8 cellular contexts compared by ENCODE assay signal in genomic region chr19:16074488-16075365, GRCh38. TPM values are rescaled to one million over a fixed set of nuclear protein-coding genes. Genes with fewer than 3 reads are reported as not detected.
DNase-seq lines count a peak whose midpoint lies in the region; ATAC-seq lines count a peak whose summit lies in the region.

No MANE protein-coding gene starts in this region.

- peak overlapping the region; percentile 27 for H3K27ac ChIP-seq in substantia nigra (ENCODE audit: low read depth, low read length, poor library complexity, severe bottlenecking)

- H3K4me1 Mint-ChIP-seq in T-helper 1 cell treated with Interleukin-12 subunit alpha and Interleukin-12 subunit beta and Interleukin-4 antibody, amounts not matched to agents 30 μg/mL and 1 μg/mL, for 36 hours (ENCODE audit: low read depth) = peaks cover 52% of the 10 kb centered on the region
- H3K4me1 Mint-ChIP-seq in activated T-helper 1 cell treated with anti-CD3 and anti-CD28 coated beads, Interleukin-12 subunit alpha, Interleukin-12 subunit beta, Interleukin-2, Interleukin-4 antibody, amounts not matched to agents 30 ng/mL and 10 ng/mL and 1 ng/mL, durations not matched to agents 14 hours and 24 hours and 36 hours (ENCODE audit: low read depth) = peaks cover 55% of the 10 kb centered on the region

- intact Hi-C loops in activated T-helper 1 cell treated with anti-CD3 and anti-CD28 coated beads, Interleukin-12 subunit alpha, Interleukin-12 subunit beta, Interleukin-2, Interleukin-4 antibody, amounts not matched to agents 30 ng/mL and 10 ng/mL and 1 ng/mL, durations not matched to agents 14 hours and 24 hours and 36 hours (cut with micrococcal nuclease) = loop anchor here (5.0 to 10.0 kb wide), 2 partner anchors 513 to 610 kb away; partner anchors contain the start of gene RASAL3
- intact Hi-C loops in left colon (cut with DNase I, micrococcal nuclease) = no loop called here

- no peaks in the 10 kb centered on the region for H3K27me3 Mint-ChIP-seq in T-helper 1 cell treated with Interleukin-12 subunit alpha and Interleukin-12 subunit beta and Interleukin-4 antibody, amounts not matched to agents 30 μg/mL and 1 μg/mL, for 36 hours (ENCODE audit: low read depth)
- no peaks in the 10 kb centered on the region for H3K27me3 Mint-ChIP-seq in activated T-helper 1 cell treated with anti-CD3 and anti-CD28 coated beads, Interleukin-12 subunit alpha, Interleukin-12 subunit beta, Interleukin-2, Interleukin-4 antibody, amounts not matched to agents 30 ng/mL and 10 ng/mL and 1 ng/mL, durations not matched to agents 14 hours and 24 hours and 36 hours (ENCODE audit: insufficient read depth)

- ATAC-seq in left colon = no peak
- no peak for ATAC-seq in GM18519 (IDR thresholded peaks at IDR 0.05; ENCODE audit: low FRiP score, unreplicated experiment)
- ATAC-seq in GM21717 (IDR thresholded peaks at IDR 0.05; ENCODE audit: unreplicated experiment) = no peak

- no peaks in the 10 kb centered on the region for H3K9me3 Mint-ChIP-seq in T-helper 1 cell treated with Interleukin-12 subunit alpha and Interleukin-12 subunit beta and Interleukin-4 antibody, amounts not matched to agents 30 μg/mL and 1 μg/mL, for 36 hours
- no peaks in the 10 kb centered on the region for H3K9me3 Mint-ChIP-seq in activated T-helper 1 cell treated with anti-CD3 and anti-CD28 coated beads, Interleukin-12 subunit alpha, Interleukin-12 subunit beta, Interleukin-2, Interleukin-4 antibody, amounts not matched to agents 30 ng/mL and 10 ng/mL and 1 ng/mL, durations not matched to agents 14 hours and 24 hours and 36 hours

- H3K27ac Mint-ChIP-seq in T-helper 1 cell treated with Interleukin-12 subunit alpha and Interleukin-12 subunit beta and Interleukin-4 antibody, amounts not matched to agents 30 μg/mL and 1 μg/mL, for 36 hours = peak overlapping the region; percentile 88
- H3K27ac Mint-ChIP-seq in activated T-helper 1 cell treated with anti-CD3 and anti-CD28 coated beads, Interleukin-12 subunit alpha, Interleukin-12 subunit beta, Interleukin-2, Interleukin-4 antibody, amounts not matched to agents 30 ng/mL and 10 ng/mL and 1 ng/mL, durations not matched to agents 14 hours and 24 hours and 36 hours = peak overlapping the region; percentile 85

- DNase-seq in T-helper 1 cell (no peak), left colon (peak; percentile 14 to 22), substantia nigra (lab: John Stamatoyannopoulos, UW) (no peak)
- no peak for DNase-seq in activated T-helper 1 cell treated with anti-CD3 and anti-CD28 coated beads, Interleukin-12 subunit alpha, Interleukin-12 subunit beta, Interleukin-2, Interleukin-4 antibody, amounts not matched to agents 30 ng/mL and 10 ng/mL and 1 ng/mL, durations not matched to agents 14 hours and 24 hours and 36 hours (ENCODE audit: low spot score)
- DNase-seq in stimulated activated CD4-positive, alpha-beta T cell treated with anti-CD3 and anti-CD28 coated beads, Interleukin-12 subunit alpha, Interleukin-12 subunit beta, amount 100 ng/mL, for 4 hours = no peak

- peak overlapping the region; percentile 88 for H3K4me3 Mint-ChIP-seq in T-helper 1 cell treated with Interleukin-12 subunit alpha and Interleukin-12 subunit beta and Interleukin-4 antibody, amounts not matched to agents 30 μg/mL and 1 μg/mL, for 36 hours
- H3K4me3 Mint-ChIP-seq in activated T-helper 1 cell treated with anti-CD3 and anti-CD28 coated beads, Interleukin-12 subunit alpha, Interleukin-12 subunit beta, Interleukin-2, Interleukin-4 antibody, amounts not matched to agents 30 ng/mL and 10 ng/mL and 1 ng/mL, durations not matched to agents 14 hours and 24 hours and 36 hours = peak overlapping the region; percentile 88

- H3K36me3 Mint-ChIP-seq in T-helper 1 cell treated with Interleukin-12 subunit alpha and Interleukin-12 subunit beta and Interleukin-4 antibody, amounts not matched to agents 30 μg/mL and 1 μg/mL, for 36 hours (ENCODE audit: low read depth) = peaks cover 21% of the 10 kb centered on the region
- peaks cover 18% of the 10 kb centered on the region for H3K36me3 Mint-ChIP-seq in activated T-helper 1 cell treated with anti-CD3 and anti-CD28 coated beads, Interleukin-12 subunit alpha, Interleukin-12 subunit beta, Interleukin-2, Interleukin-4 antibody, amounts not matched to agents 30 ng/mL and 10 ng/mL and 1 ng/mL, durations not matched to agents 14 hours and 24 hours and 36 hours (ENCODE audit: low read depth)

RNA-seq across cellular contexts. Expression of gene TPM4, which starts 1.6 kb away (rescaled TPM):
- 346 and 351 TPM in 2 replicates for total RNA-seq in activated T-helper 1 cell treated with anti-CD3 and anti-CD28 coated beads, Interleukin-12 subunit alpha, Interleukin-12 subunit beta, Interleukin-2, Interleukin-4 antibody, amounts not matched to agents 30 ng/mL and 10 ng/mL and 1 ng/mL, durations not matched to agents 14 hours and 24 hours and 36 hours
- total RNA-seq in left colon = 100 to 1,000 TPM; 280 to 300 TPM

RNA-seq across cellular contexts. Expression of gene RAB8A, which starts 37.0 kb away (rescaled TPM):
- 235 and 248 TPM in 2 replicates for total RNA-seq in activated T-helper 1 cell treated with anti-CD3 and anti-CD28 coated beads, Interleukin-12 subunit alpha, Interleukin-12 subunit beta, Interleukin-2, Interleukin-4 antibody, amounts not matched to agents 30 ng/mL and 10 ng/mL and 1 ng/mL, durations not matched to agents 14 hours and 24 hours and 36 hours
- total RNA-seq in left colon = 100 to 1,000 TPM; 143 to 172 TPM

Comparison
In these comparisons a context has a peak if more than half of its experiments do, and no peak if none do; other contexts are left out.
1. DNase-seq: peak in left colon (2 of 2); none in T-helper 1 cell (0 of 5), activated T-helper 1 cell treated with anti-CD3 and anti-CD28 coated beads, Interleukin-12 subunit alpha, Interleukin-12 subunit beta, Interleukin-2, Interleukin-4 antibody, amounts not matched to agents 30 ng/mL and 10 ng/mL and 1 ng/mL, durations not matched to agents 14 hours and 24 hours and 36 hours (single experiment), substantia nigra (0 of 49) and stimulated activated CD4-positive, alpha-beta T cell treated with anti-CD3 and anti-CD28 coated beads, Interleukin-12 subunit alpha, Interleukin-12 subunit beta, amount 100 ng/mL, for 4 hours (single experiment).